ENCODE assay signal across 22 cellular contexts in the genomic region with DNA sequence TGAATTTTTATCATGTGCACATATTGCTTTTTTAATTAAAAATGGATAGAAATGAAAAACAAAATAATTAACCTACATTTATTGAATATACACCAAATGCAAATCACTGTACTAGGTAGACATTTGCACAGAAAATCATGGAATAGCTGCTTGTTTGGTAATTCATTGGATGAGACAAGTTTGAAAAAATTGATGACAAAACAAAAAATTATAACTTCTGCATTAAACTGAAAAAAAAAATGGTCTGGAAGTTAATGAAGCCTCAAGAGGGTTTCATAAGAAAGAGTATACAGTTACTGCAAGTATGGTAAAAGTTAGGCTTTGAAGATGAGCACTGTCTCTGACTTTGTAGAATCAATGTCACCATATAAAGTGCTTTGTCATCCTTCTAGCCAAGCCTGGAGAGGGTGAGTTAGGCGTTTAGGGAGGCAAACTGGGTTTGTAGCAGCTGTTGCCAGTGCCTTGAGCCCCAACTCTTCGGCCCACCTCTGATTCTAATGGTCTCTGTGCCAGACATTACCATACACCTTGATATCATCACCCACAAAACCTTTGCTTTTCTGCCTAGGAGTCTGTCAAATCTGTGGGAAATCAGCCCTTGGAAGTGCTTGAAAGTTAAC.
"Had no signal": no experiment of that assay in that cellular context is flagged by ENCODE, and none has a peak within 500 bp of the region (broad histone marks: within the 10 kb centered on the region; RNA-seq: fewer than 3 reads in every experiment).

No MANE protein-coding gene starts in this region.

- ATAC-seq: effector memory CD8-positive, alpha-beta T cell; heart left ventricle; left colon; left ventricle myocardium superior; psoas muscle; sciatic nerve had no signal

- H3K4me1 ChIP-seq: heart left ventricle, psoas muscle, stomach had no signal

- H3K36me3 ChIP-seq: heart left ventricle, neutrophil, stomach, thoracic aorta had no signal

- H3K4me3 ChIP-seq: coronary artery, dorsolateral prefrontal cortex, heart left ventricle, lung, psoas muscle, stomach, thoracic aorta had no signal

- DNase-seq: dorsolateral prefrontal cortex; effector memory CD8-positive, alpha-beta T cell; erythroblast; foreskin melanocyte; heart left ventricle; hippocampal formation; left colon; left ventricle myocardium superior; mesenchymal stem cell; naive B cell; psoas muscle; retina; stimulated activated CD4-positive, alpha-beta T cell treated with anti-CD3 and anti-CD28 coated beads, Interleukin-2, amount 100 ng/mL, for 24 hours; stimulated activated naive CD4-positive, alpha-beta T cell; stomach; substantia nigra; trophoblast cell had no signal

- H3K9me3 ChIP-seq: heart left ventricle, neutrophil, psoas muscle, stomach, thoracic aorta had no signal

- H3K27ac ChIP-seq: coronary artery, dorsolateral prefrontal cortex, heart left ventricle, neutrophil, psoas muscle, stomach, thoracic aorta had no signal

- H3K27me3 ChIP-seq: dorsolateral prefrontal cortex, heart left ventricle, neutrophil, stomach had no signal
